ENCODE assay signal across 28 cellular contexts in the genomic region with DNA sequence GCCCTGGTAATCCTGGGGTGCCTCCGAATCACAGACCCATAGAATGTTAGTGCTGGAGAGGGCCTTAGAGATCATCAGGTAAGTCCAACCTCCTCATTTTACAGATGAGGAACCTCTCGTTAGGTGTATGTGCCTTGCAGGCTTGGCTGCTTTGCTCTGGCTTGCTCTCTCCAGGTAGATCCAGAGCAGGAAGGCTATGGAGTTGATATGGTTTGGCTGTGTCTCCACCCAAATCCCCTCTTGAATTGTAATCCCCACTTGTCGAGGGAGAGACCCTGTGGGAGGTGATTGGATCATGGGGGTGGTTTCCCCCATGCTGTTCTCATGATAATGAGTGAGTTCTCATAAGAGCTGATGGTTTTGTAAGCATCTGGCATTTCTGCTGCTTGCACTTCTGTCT.
"Had no signal": no experiment of that assay in that cellular context is flagged by ENCODE, and none has a peak within 500 bp of the region (broad histone marks: within the 10 kb centered on the region; RNA-seq: fewer than 3 reads in every experiment).

No MANE protein-coding gene starts in this region.

- H3K4me3 ChIP-seq: K562, SJCRH30, SK-N-MC had no signal

- DNase-seq: activated CD4-positive, alpha-beta T cell treated with anti-CD3 and anti-CD28 coated beads, Interleukin-2, amount 10 ng/mL, durations not matched to agents 24 days and 14 days; activated CD4-positive, alpha-beta T cell treated with anti-CD3 and anti-CD28 coated beads, Interleukin-2, amount 50 U/mL, for 4 hours; activated CD8-positive, alpha-beta T cell treated with anti-CD3 and anti-CD28 coated beads for 36 hours; activated effector memory CD4-positive, alpha-beta T cell treated with anti-CD3 and anti-CD28 coated beads, Interleukin-2, amount 50 U/mL, for 16 hours; activated naive CD4-positive, alpha-beta T cell; activated naive CD4-positive, alpha-beta T cell treated with anti-CD3 and anti-CD28 coated beads, Interleukin-2, amount 50 U/mL, for 16 hours; activated naive CD8-positive, alpha-beta T cell treated with anti-CD3 and anti-CD28 coated beads for 36 hours; activated T-cell treated with anti-CD3 and anti-CD28 coated beads, Interleukin-2, amount 50 U/mL, for 1 hour; activated T-cell treated with anti-CD3 and anti-CD28 coated beads, Interleukin-2, amount 50 U/mL, for 72 hours; amniotic stem cell; aorta; brain microvascular endothelial cell; central memory CD4-positive, alpha-beta T cell; NCI-H1092 treated with DMSO at 0.1 percent for 48 hours; NCI-H1417; NCI-H146; NCI-H187; NCI-H2029 treated with DMSO at 0.1 percent for 48 hours; NCI-H510A treated with DMSO at 0.1 percent for 48 hours; NCI-H774; SHP77; SJCRH30; T1000; WERI-Rb-1 had no signal

- H3K9me3 Mint-ChIP-seq: activated CD4-positive, alpha-beta T cell treated with anti-CD3 and anti-CD28 coated beads, Interleukin-2, amount 10 ng/mL, durations not matched to agents 24 days and 14 days; activated CD8-positive, alpha-beta T cell treated with anti-CD3 and anti-CD28 coated beads for 36 hours; activated naive CD8-positive, alpha-beta T cell treated with anti-CD3 and anti-CD28 coated beads for 36 hours; activated T-helper 17 cell treated with anti-CD3 and anti-CD28 coated beads, Interleukin-2, amount 50 U/mL, for 72 hours had no signal

- H3K27ac Mint-ChIP-seq: activated CD4-positive, alpha-beta T cell treated with anti-CD3 and anti-CD28 coated beads, Interleukin-2, amount 10 ng/mL, durations not matched to agents 24 days and 14 days; activated CD8-positive, alpha-beta T cell treated with anti-CD3 and anti-CD28 coated beads for 36 hours; activated naive CD8-positive, alpha-beta T cell treated with anti-CD3 and anti-CD28 coated beads for 36 hours; activated T-cell treated with anti-CD3 and anti-CD28 coated beads, Interleukin-2, amount 50 U/mL, for 72 hours; activated T-helper 17 cell treated with anti-CD3 and anti-CD28 coated beads, Interleukin-2, amount 50 U/mL, for 72 hours had no signal

- H3K36me3 ChIP-seq: brain microvascular endothelial cell, SJCRH30, WERI-Rb-1 had no signal

- H3K27ac ChIP-seq: brain microvascular endothelial cell, SJCRH30, SK-N-MC, WERI-Rb-1 had no signal

- ATAC-seq: activated CD8-positive, alpha-beta T cell treated with anti-CD3 and anti-CD28 coated beads for 36 hours; activated T-cell treated with anti-CD3 and anti-CD28 coated beads, Interleukin-2, amount 50 U/mL, for 72 hours; activated T-helper 17 cell treated with anti-CD3 and anti-CD28 coated beads, Interleukin-2, amount 50 U/mL, for 72 hours; K562; Panc1 had no signal

- H3K27me3 ChIP-seq: brain microvascular endothelial cell, SJCRH30 had no signal

- H3K36me3 Mint-ChIP-seq: activated naive CD8-positive, alpha-beta T cell treated with anti-CD3 and anti-CD28 coated beads for 36 hours had no signal

- H3K4me1 Mint-ChIP-seq: activated CD4-positive, alpha-beta T cell treated with anti-CD3 and anti-CD28 coated beads, Interleukin-2, amount 10 ng/mL, durations not matched to agents 24 days and 14 days; activated naive CD8-positive, alpha-beta T cell treated with anti-CD3 and anti-CD28 coated beads for 36 hours; activated T-helper 17 cell treated with anti-CD3 and anti-CD28 coated beads, Interleukin-2, amount 50 U/mL, for 72 hours had no signal

- H3K27me3 Mint-ChIP-seq: activated CD4-positive, alpha-beta T cell treated with anti-CD3 and anti-CD28 coated beads, Interleukin-2, amount 10 ng/mL, durations not matched to agents 24 days and 14 days; activated naive CD8-positive, alpha-beta T cell treated with anti-CD3 and anti-CD28 coated beads for 36 hours had no signal

- H3K4me3 Mint-ChIP-seq: activated CD4-positive, alpha-beta T cell treated with anti-CD3 and anti-CD28 coated beads, Interleukin-2, amount 10 ng/mL, durations not matched to agents 24 days and 14 days; activated CD8-positive, alpha-beta T cell treated with anti-CD3 and anti-CD28 coated beads for 36 hours; activated naive CD8-positive, alpha-beta T cell treated with anti-CD3 and anti-CD28 coated beads for 36 hours; activated T-cell treated with anti-CD3 and anti-CD28 coated beads, Interleukin-2, amount 50 U/mL, for 72 hours; activated T-helper 17 cell treated with anti-CD3 and anti-CD28 coated beads, Interleukin-2, amount 50 U/mL, for 72 hours had no signal

- H3K4me1 ChIP-seq: SJCRH30 had no signal
